ENCODE assay signal across 9 cellular contexts in the genomic region with DNA sequence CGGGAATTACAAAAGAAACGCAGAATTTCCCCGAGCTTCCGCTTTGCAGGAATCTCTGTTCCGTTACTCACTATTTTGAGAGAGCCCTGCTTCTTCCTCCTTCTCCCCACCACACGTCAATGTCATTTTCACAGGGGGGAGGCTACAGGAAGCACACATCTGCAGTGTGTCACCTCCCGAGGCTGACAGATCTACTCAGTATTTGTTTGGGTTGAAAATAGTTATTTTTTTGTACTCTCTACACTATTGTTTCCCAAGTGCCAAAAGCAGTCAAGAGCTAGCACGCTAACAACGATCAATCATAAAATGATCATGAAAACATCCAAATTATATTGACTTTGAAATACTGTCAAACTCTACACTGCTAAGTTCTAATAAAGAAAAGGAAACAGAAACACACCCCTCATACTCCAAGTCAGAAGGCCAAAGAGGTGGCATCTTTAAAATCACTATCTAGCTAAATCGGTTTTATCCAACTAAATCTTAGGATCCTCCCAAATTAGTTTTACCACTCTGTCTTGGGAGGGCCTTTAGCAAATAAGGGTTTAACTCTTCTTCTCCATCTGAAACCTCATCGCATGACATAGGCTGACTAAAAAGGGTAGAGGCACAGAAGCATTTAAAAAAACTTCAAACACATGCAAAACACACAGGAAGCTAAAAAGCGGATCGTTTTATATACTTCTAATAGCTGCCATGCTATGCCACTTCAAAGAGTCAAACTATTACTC. TPM values are rescaled to one million over a fixed set of nuclear protein-coding genes. Genes with fewer than 3 reads are reported as not detected.
DNase-seq lines count a peak whose midpoint lies in the region; ATAC-seq and TF ChIP-seq lines count a peak whose summit lies in the region.
"Had no signal": no experiment of that assay in that cellular context is flagged by ENCODE, and none has a peak within 500 bp of the region (broad histone marks: within the 10 kb centered on the region; RNA-seq: fewer than 3 reads in every experiment).

No MANE protein-coding gene starts in this region.

- no peak overlapping the region for H3K4me3 ChIP-seq in cardiac fibroblast (replicated peaks in 1 of 2; ENCODE audit: low read depth in 2 of 2, low read length in 2 of 2)

- DNase-seq in T-helper 17 cell (peak in 2 of 3 donors; percentile 23 to 25), cardiac fibroblast (ENCODE audit: low read depth in 2 of 2) (peak; percentile 23 to 57), putamen (ENCODE audit: low spot score) (peak; percentile 62), HEK293T (ENCODE audit: extremely low spot score) (no peak), NCI-H2029 treated with DMSO at 0.1 percent for 48 hours (lab: John Stamatoyannopoulos, UW) (no peak), DMS79 treated with DMSO at 0.1 percent for 48 hours (lab: John Stamatoyannopoulos, UW) (no peak)

- TF ChIP-seq CTCF in cardiac fibroblast (IDR thresholded peaks at IDR 0.05; ENCODE audit: low read depth, low read length) = no peak

- H3K27me3 Mint-ChIP-seq in T-helper 17 cell = no peaks in the 10 kb centered on the region

- POLR2A ChIA-PET in HEK293T (lab: Yijun Ruan, JAX) = no interaction called here

- peaks cover 26% of the 10 kb centered on the region for H3K4me1 Mint-ChIP-seq in T-helper 17 cell

- H3K9me3 ChIP-seq in T-helper 17 cell (ENCODE audit: control insufficient read depth, low read length, poor library complexity, severe bottlenecking) = no peaks in the 10 kb centered on the region

- H3K4me3 Mint-ChIP-seq in T-helper 17 cell = peak overlapping the region; percentile 87

- peak; percentile 91 for ATAC-seq in GM18867 (IDR thresholded peaks at IDR 0.05; ENCODE audit: unreplicated experiment)
- peak; percentile 83 for ATAC-seq in HG03039 (IDR thresholded peaks at IDR 0.05; ENCODE audit: unreplicated experiment)
- ATAC-seq in T-helper 17 cell = peak; percentile 93
- ATAC-seq: Panc1 had no signal

- peak overlapping the region; percentile 92 for H3K27ac Mint-ChIP-seq in T-helper 17 cell

- H3K36me3 Mint-ChIP-seq in T-helper 17 cell (ENCODE audit: low read depth) = no peaks in the 10 kb centered on the region

- CTCF ChIA-PET in HEK293T (lab: Yijun Ruan, JAX) = no interaction called here

TF ChIP-seq in HEK293T, 16 proteins besides CTCF, POLR2A, EP300 and RAD21:
- TF ChIP-seq FOXM1 (IDR thresholded peaks at IDR 0.05; ENCODE audit: borderline replicate concordance) (no peak), ZNF384 (IDR thresholded peaks at IDR 0.05) (no peak), NFRKB (IDR thresholded peaks at IDR 0.05) (no peak), ELF4 (IDR thresholded peaks at IDR 0.05) (no peak), LEF1 (IDR thresholded peaks at IDR 0.05; ENCODE audit: borderline replicate concordance) (no peak), SP1 (IDR thresholded peaks at IDR 0.05) (no peak), BHLHE40 (IDR thresholded peaks at IDR 0.05; ENCODE audit: borderline replicate concordance) (no peak), TARDBP (IDR thresholded peaks at IDR 0.05) (no peak), L3MBTL2 (conservative IDR thresholded peaks at IDR 0.05) (no peak), CTBP1 (IDR thresholded peaks at IDR 0.05; ENCODE audit: borderline replicate concordance) (no peak), FOXA1 (IDR thresholded peaks at IDR 0.05) (no peak), SUZ12 (IDR thresholded peaks at IDR 0.05) (no peak), HDGF (IDR thresholded peaks at IDR 0.05; ENCODE audit: borderline replicate concordance) (no peak), FOXK2 (IDR thresholded peaks at IDR 0.05) (no peak), ARNT (IDR thresholded peaks at IDR 0.05) (no peak)
- TF ChIP-seq, protein P1, sequence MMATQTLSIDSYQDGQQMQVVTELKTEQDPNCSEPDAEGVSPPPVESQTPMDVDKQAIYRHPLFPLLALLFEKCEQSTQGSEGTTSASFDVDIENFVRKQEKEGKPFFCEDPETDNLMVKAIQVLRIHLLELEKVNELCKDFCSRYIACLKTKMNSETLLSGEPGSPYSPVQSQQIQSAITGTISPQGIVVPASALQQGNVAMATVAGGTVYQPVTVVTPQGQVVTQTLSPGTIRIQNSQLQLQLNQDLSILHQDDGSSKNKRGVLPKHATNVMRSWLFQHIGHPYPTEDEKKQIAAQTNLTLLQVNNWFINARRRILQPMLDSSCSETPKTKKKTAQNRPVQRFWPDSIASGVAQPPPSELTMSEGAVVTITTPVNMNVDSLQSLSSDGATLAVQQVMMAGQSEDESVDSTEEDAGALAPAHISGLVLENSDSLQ (IDR thresholded peaks at IDR 0.05) = no peak
TF ChIP-seq in HEK293T: peak in this region for 0.

RNA-seq across cellular contexts. Expression of a gene that starts 51.8 kb away (rescaled TPM):
- 100 to 1,000 TPM; 116 to 117 TPM for total RNA-seq in T-helper 17 cell

Comparison
In these comparisons a context has a peak if more than half of its experiments do, and no peak if none do; other contexts are left out.
1. DNase-seq: peak in T-helper 17 cell (2 of 3), cardiac fibroblast (2 of 2) and putamen (single experiment); none in HEK293T (single experiment), NCI-H2029 treated with DMSO at 0.1 percent for 48 hours (single experiment) and DMS79 treated with DMSO at 0.1 percent for 48 hours (single experiment).
2. Peak in every context shown above with its lines, with median percentiles within 50 percentile points of each other: ATAC-seq.